ENCODE assay signal across 1 cellular context in genomic region chr9:107295995-107296394, GRCh38.
A peak's percentile ranks its signal among the peaks of the same experiment; 100 is the strongest.
TF ChIP-seq lines count a peak whose summit lies in the region.

No MANE protein-coding gene starts in this region.

TF ChIP-seq in HepG2, 621 proteins besides CTCF, POLR2A, EP300 and RAD21:
- TF ChIP-seq BRCA1 (CRISPR knock-in tag; IDR thresholded peaks at IDR 0.05) = no peak
- no peak for TF ChIP-seq ZNF703 (CRISPR knock-in tag; IDR thresholded peaks at IDR 0.05; ENCODE audit: borderline replicate concordance)
- TF ChIP-seq GATAD2A (CRISPR knock-in tag; IDR thresholded peaks at IDR 0.05) = 0 out of 2 replicates have a peak, but pooled peaks have one; percentile 21
- TF ChIP-seq, protein P1, sequence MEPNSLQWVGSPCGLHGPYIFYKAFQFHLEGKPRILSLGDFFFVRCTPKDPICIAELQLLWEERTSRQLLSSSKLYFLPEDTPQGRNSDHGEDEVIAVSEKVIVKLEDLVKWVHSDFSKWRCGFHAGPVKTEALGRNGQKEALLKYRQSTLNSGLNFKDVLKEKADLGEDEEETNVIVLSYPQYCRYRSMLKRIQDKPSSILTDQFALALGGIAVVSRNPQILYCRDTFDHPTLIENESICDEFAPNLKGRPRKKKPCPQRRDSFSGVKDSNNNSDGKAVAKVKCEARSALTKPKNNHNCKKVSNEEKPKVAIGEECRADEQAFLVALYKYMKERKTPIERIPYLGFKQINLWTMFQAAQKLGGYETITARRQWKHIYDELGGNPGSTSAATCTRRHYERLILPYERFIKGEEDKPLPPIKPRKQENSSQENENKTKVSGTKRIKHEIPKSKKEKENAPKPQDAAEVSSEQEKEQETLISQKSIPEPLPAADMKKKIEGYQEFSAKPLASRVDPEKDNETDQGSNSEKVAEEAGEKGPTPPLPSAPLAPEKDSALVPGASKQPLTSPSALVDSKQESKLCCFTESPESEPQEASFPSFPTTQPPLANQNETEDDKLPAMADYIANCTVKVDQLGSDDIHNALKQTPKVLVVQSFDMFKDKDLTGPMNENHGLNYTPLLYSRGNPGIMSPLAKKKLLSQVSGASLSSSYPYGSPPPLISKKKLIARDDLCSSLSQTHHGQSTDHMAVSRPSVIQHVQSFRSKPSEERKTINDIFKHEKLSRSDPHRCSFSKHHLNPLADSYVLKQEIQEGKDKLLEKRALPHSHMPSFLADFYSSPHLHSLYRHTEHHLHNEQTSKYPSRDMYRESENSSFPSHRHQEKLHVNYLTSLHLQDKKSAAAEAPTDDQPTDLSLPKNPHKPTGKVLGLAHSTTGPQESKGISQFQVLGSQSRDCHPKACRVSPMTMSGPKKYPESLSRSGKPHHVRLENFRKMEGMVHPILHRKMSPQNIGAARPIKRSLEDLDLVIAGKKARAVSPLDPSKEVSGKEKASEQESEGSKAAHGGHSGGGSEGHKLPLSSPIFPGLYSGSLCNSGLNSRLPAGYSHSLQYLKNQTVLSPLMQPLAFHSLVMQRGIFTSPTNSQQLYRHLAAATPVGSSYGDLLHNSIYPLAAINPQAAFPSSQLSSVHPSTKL (CRISPR knock-in tag; IDR thresholded peaks at IDR 0.05) = 0 out of 2 replicates have a peak, but pooled peaks have one; percentile 12
- no peak for TF ChIP-seq ZKSCAN5 (CRISPR knock-in tag; IDR thresholded peaks at IDR 0.05)
- TF ChIP-seq NBN (conservative IDR thresholded peaks at IDR 0.05) = no peak
- peak; percentile 41; the same call in 1 of the 2 replicates for TF ChIP-seq HNF4A (CRISPR knock-in tag; IDR thresholded peaks at IDR 0.05)
- TF ChIP-seq, protein P2, sequence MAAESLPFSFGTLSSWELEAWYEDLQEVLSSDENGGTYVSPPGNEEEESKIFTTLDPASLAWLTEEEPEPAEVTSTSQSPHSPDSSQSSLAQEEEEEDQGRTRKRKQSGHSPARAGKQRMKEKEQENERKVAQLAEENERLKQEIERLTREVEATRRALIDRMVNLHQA (CRISPR knock-in tag; IDR thresholded peaks at IDR 0.05) = no peak
- TF ChIP-seq ATF1 (CRISPR knock-in tag; IDR thresholded peaks at IDR 0.05) = no peak
- TF ChIP-seq SOX13 (IDR thresholded peaks at IDR 0.05) = no peak
- 0 out of 4 replicates have a peak, but pooled peaks of 1 of the 2 experiments have one; percentile 18 for TF ChIP-seq SOX13 (CRISPR knock-in tag; conservative IDR thresholded peaks at IDR 0.05 in 1 of 2, IDR thresholded peaks at IDR 0.05 in 1 of 2)
- TF ChIP-seq ZNF792 (CRISPR knock-in tag; IDR thresholded peaks at IDR 0.05) = no peak
- no peak for TF ChIP-seq SMYD3 (CRISPR knock-in tag; IDR thresholded peaks at IDR 0.05)
- TF ChIP-seq SOX6 (IDR thresholded peaks at IDR 0.05) = no peak
- peak; percentile 23; the same call in 1 of the 2 replicates for TF ChIP-seq SOX6 (CRISPR knock-in tag; IDR thresholded peaks at IDR 0.05)
